In the genomic region with DNA sequence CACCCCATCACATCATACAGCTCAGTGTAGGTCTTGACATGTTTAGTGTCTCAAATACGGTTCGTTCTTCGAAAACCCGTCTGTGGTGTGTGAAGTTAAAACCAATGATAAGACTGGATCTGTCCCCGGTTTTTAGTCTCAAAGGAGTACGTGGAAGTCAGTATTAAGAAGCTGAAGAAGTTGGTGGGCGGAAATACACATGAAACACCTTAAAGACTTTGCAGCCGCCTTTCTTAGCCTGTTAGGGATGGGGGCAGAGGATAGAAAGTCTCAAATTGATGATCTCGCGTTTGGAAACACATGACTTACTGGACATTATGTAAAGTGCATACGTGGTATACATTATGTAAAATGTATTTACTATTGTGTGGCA, we compare ENCODE assay signal across 8 cellular contexts. TPM values are rescaled to one million over a fixed set of nuclear protein-coding genes. Genes with fewer than 3 reads are reported as not detected.
A peak's percentile ranks its signal among the peaks of the same experiment; 100 is the strongest.
DNase-seq lines count a peak whose midpoint lies in the region; ATAC-seq, FAIRE-seq and TF ChIP-seq lines count a peak whose summit lies in the region.

No MANE protein-coding gene starts in this region.

- peak overlapping the region; percentile 83 for H3K9ac ChIP-seq in HUES6 (ENCODE audit: low read length)

- intact Hi-C loops in A673 (cut with micrococcal nuclease; ENCODE audit: unreplicated experiment), result no loop called here
- intact Hi-C loops in mucosa of descending colon (cut with DNase I, micrococcal nuclease), result no loop called here

- peak overlapping the region; percentile 95 for H3K27ac ChIP-seq in A673 (ENCODE audit: low read depth, low read length, poor library complexity, severe bottlenecking)
- H3K27ac ChIP-seq in HUES6 (ENCODE audit: low read depth, low read length), result no peak overlapping the region

- TSS peak; percentile 86 for BruUV-seq in A673 (replicated peaks; lab: Mats Ljungman, UMichigan)

- FAIRE-seq in bronchial epithelial cell (lab: Jason Lieb, UNC), result no peak

- ATAC-seq in mucosa of descending colon, result no peak
- ATAC-seq in activated CD4-positive, CD25-positive, alpha-beta regulatory T cell treated with anti-CD3 and anti-CD28 coated beads, Interleukin-2, amount 50 U/mL, for 24 hours, result no peak

- H3K4me3 ChIP-seq in A673 (ENCODE audit: low read depth, low read length, poor library complexity, severe bottlenecking) (peak overlapping the region; percentile 99), HUES6 (ENCODE audit: low read depth, low read length) (peak overlapping the region; percentile 86), bronchial epithelial cell (ENCODE audit: low read depth, low read length) (peak overlapping the region; percentile 92), mucosa of descending colon (peak overlapping the region; percentile 90)

- CTCF ChIA-PET in A673 (lab: Charles Lee) (no interaction called here), GM10248 (lab: Yijun Ruan, JAX) (interaction anchor here (1.0 to 1.7 kb wide), 6 partner anchors 9 to 647 kb away, joined by 3 to 5 read pairs (median 4); no protein-coding TSS in a partner anchor)

- TF ChIP-seq CTCF in A673 (conservative IDR thresholded peaks at IDR 0.05; ENCODE audit: low read depth, low read length) (no peak), bronchial epithelial cell (IDR thresholded peaks at IDR 0.05; ENCODE audit: insufficient read depth, low read length, severe bottlenecking) (no peak), mucosa of descending colon (IDR thresholded peaks at IDR 0.05) (no peak), GM10248 (IDR thresholded peaks at IDR 0.05; ENCODE audit: control extremely low read depth, extremely low read depth, low read depth, missing control alignments) (no peak)

- H3K9me3 ChIP-seq in A673 (ENCODE audit: low read depth, low read length, poor library complexity, severe bottlenecking) (no peaks in the 10 kb centered on the region), HUES6 (ENCODE audit: control insufficient read depth, insufficient read depth, low read depth, low read length) (no peaks in the 10 kb centered on the region), mucosa of descending colon (no peaks in the 10 kb centered on the region)

- H3K4me1 ChIP-seq in A673 (ENCODE audit: insufficient read depth, low read length, poor library complexity, severe bottlenecking) (peaks cover 4% of the 10 kb centered on the region), HUES6 (ENCODE audit: control insufficient read depth, insufficient read depth, low read length) (peaks cover 23% of the 10 kb centered on the region), mucosa of descending colon (ENCODE audit: low read depth) (peaks cover 25% of the 10 kb centered on the region)

- no peaks in the 10 kb centered on the region for H3K27me3 ChIP-seq in A673 (replicated peaks; ENCODE audit: insufficient read depth, low read depth, low read length, poor library complexity)
- no peaks in the 10 kb centered on the region for H3K27me3 ChIP-seq in HUES6 (ENCODE audit: control insufficient read depth, insufficient read depth, low read length)
- no peaks in the 10 kb centered on the region for H3K27me3 ChIP-seq in bronchial epithelial cell (ENCODE audit: control insufficient read depth, insufficient read depth, low read length)

- H3K36me3 ChIP-seq in A673 (ENCODE audit: insufficient read depth, low read length, poor library complexity, severe bottlenecking), result peaks cover 5% of the 10 kb centered on the region
- peaks cover 11% of the 10 kb centered on the region for H3K36me3 ChIP-seq in HUES6 (ENCODE audit: control insufficient read depth, insufficient read depth, low read length)
- H3K36me3 ChIP-seq in bronchial epithelial cell (ENCODE audit: control insufficient read depth, insufficient read depth, low read length), result no peaks in the 10 kb centered on the region
- H3K36me3 ChIP-seq in mucosa of descending colon (ENCODE audit: low read depth), result no peaks in the 10 kb centered on the region

- DNase-seq in A673 (ENCODE audit: low spot score), result no peak
- DNase-seq in bronchial epithelial cell (ENCODE audit: low read depth), result peak; percentile 21
- DNase-seq in mucosa of descending colon, result no peak
- no peak for DNase-seq in activated gamma-delta T cell (lab: John Stamatoyannopoulos, UW)
- DNase-seq in GM10248 (ENCODE audit: extremely low spot score), result no peak
- DNase-seq in iPS-NIHi7 (ENCODE audit: extremely low spot score), result no peak

- POLR2A ChIA-PET in A673 (lab: Charles Lee; ENCODE audit: low non-redundant PET), result interaction anchor here (0.6 kb wide), 1 partner anchor 163 kb away, joined by 3 read pairs; no protein-coding TSS in a partner anchor
- POLR2A ChIA-PET in GM10248 (lab: Yijun Ruan, JAX), result interaction anchor here (0.5 kb wide), 1 partner anchor 505 kb away, joined by 3 read pairs; no protein-coding TSS in a partner anchor

RNA-seq across cellular contexts. Expression of a gene that starts 1.0 kb away (rescaled TPM):
- total RNA-seq in A673 (2021), result 51.7 and 53.7 TPM in 2 replicates
- 10.8 and 15.5 TPM in 2 replicates for total RNA-seq in bronchial epithelial cell
- total RNA-seq in mucosa of descending colon, result 10 to 100 TPM; 39.3 to 56.7 (median 54.4) TPM

RNA-seq across cellular contexts. Expression of a gene that starts 54.8 kb away (rescaled TPM):
- total RNA-seq in A673 (2021) (26.8 and 27.1 TPM in 2 replicates), bronchial epithelial cell (113 and 120 TPM in 2 replicates), mucosa of descending colon (10 to 100 TPM; 50.5 to 62.5 (median 56.3) TPM)
